ENCODE assay signal across 10 cellular contexts in genomic region chr1:79197421-79197820, GRCh38.
DNase-seq lines count a peak whose midpoint lies in the region; ATAC-seq and TF ChIP-seq lines count a peak whose summit lies in the region.
"Had no signal": no experiment of that assay in that cellular context is flagged by ENCODE, and none has a peak within 500 bp of the region (broad histone marks: within the 10 kb centered on the region; RNA-seq: fewer than 3 reads in every experiment).

No MANE protein-coding gene starts in this region.

- peaks cover 3% of the 10 kb centered on the region for H3K9me3 Mint-ChIP-seq in activated CD4-positive, alpha-beta memory T cell treated with anti-CD3 and anti-CD28 coated beads for 36 hours
- H3K9me3 Mint-ChIP-seq: stimulated activated memory B cell treated with anti-CD40 and anti-IgM and Interleukin-4, amounts not matched to agents 10 μg/mL and 1 μg/mL and 100 μg/mL, for 72 hours had no signal

- no peak for ATAC-seq in HG03342 (IDR thresholded peaks at IDR 0.05; ENCODE audit: unreplicated experiment)
- ATAC-seq in HG02642 (IDR thresholded peaks at IDR 0.05; ENCODE audit: poor library complexity, unreplicated experiment) = no peak
- ATAC-seq: stimulated activated memory B cell treated with anti-CD40 and anti-IgM and Interleukin-4, amounts not matched to agents 10 μg/mL and 1 μg/mL and 100 μg/mL, for 72 hours had no signal

- POLR2A ChIA-PET in activated CD4-positive, alpha-beta memory T cell treated with anti-CD3 and anti-CD28 coated beads for 36 hours (lab: Charles Lee) = no interaction called here

- H3K4me3 ChIP-seq in OCI-LY3 (ENCODE audit: low read length) = no peak overlapping the region
- H3K4me3 ChIP-seq in fibroblast of lung (replicated peaks in 1 of 4; ENCODE audit: control extremely low read depth in 1 of 4, insufficient read depth in 1 of 4, low read depth in 3 of 4, low read length in 4 of 4) = no peak overlapping the region

- H3K9ac ChIP-seq in OCI-LY3 (ENCODE audit: low read length) (no peak overlapping the region), fibroblast of lung (ENCODE audit: insufficient read depth, low read length) (no peak overlapping the region)

- CTCF ChIA-PET in activated CD4-positive, alpha-beta memory T cell treated with anti-CD3 and anti-CD28 coated beads for 36 hours (lab: Charles Lee) = interaction anchor here (0.7 kb wide), 1 partner anchor 151 kb away, joined by 3 read pairs; no protein-coding TSS in a partner anchor

- H3K36me3 Mint-ChIP-seq in activated CD4-positive, alpha-beta memory T cell treated with anti-CD3 and anti-CD28 coated beads for 36 hours = no peaks in the 10 kb centered on the region
- H3K36me3 Mint-ChIP-seq: stimulated activated memory B cell treated with anti-CD40 and anti-IgM and Interleukin-4, amounts not matched to agents 10 μg/mL and 1 μg/mL and 100 μg/mL, for 72 hours had no signal

- H3K4me3 Mint-ChIP-seq in activated CD4-positive, alpha-beta memory T cell treated with anti-CD3 and anti-CD28 coated beads for 36 hours = no peak overlapping the region
- H3K4me3 Mint-ChIP-seq: B cell; stimulated activated memory B cell treated with anti-CD40 and anti-IgM and Interleukin-4, amounts not matched to agents 10 μg/mL and 1 μg/mL and 100 μg/mL, for 72 hours had no signal

- H2AFZ ChIP-seq in OCI-LY3 (ENCODE audit: low read depth, low read length) (peak overlapping the region; percentile 72; the same call in 1 of the 2 replicates), fibroblast of lung (ENCODE audit: low read length) (no peak overlapping the region)

- no peak overlapping the region for H3K27ac Mint-ChIP-seq in activated CD4-positive, alpha-beta memory T cell treated with anti-CD3 and anti-CD28 coated beads for 36 hours
- H3K27ac Mint-ChIP-seq: B cell; stimulated activated memory B cell treated with anti-CD40 and anti-IgM and Interleukin-4, amounts not matched to agents 10 μg/mL and 1 μg/mL and 100 μg/mL, for 72 hours had no signal

- H3K27me3 Mint-ChIP-seq in activated CD4-positive, alpha-beta memory T cell treated with anti-CD3 and anti-CD28 coated beads for 36 hours = no peaks in the 10 kb centered on the region
- H3K27me3 Mint-ChIP-seq: B cell; stimulated activated memory B cell treated with anti-CD40 and anti-IgM and Interleukin-4, amounts not matched to agents 10 μg/mL and 1 μg/mL and 100 μg/mL, for 72 hours had no signal

- intact Hi-C loops in activated CD4-positive, alpha-beta memory T cell treated with anti-CD3 and anti-CD28 coated beads for 36 hours (cut with micrococcal nuclease) = no loop called here

- H3K27ac ChIP-seq in OCI-LY3 (ENCODE audit: low read length) = peak overlapping the region; percentile 38
- H3K27ac ChIP-seq in fibroblast of lung (ENCODE audit: insufficient read depth, low read length) = no peak overlapping the region

- H3K36me3 ChIP-seq in OCI-LY3 (replicated peaks; ENCODE audit: low read depth, low read length) = no peaks in the 10 kb centered on the region
- H3K36me3 ChIP-seq in fibroblast of lung (ENCODE audit: control insufficient read depth, insufficient read depth, low read length) = no peaks in the 10 kb centered on the region

- TF ChIP-seq CTCF in OCI-LY3 (IDR thresholded peaks at IDR 0.05; ENCODE audit: low read depth, low read length) (peak; percentile 65), fibroblast of lung (conservative IDR thresholded peaks at IDR 0.05 in 1 of 2, IDR thresholded peaks at IDR 0.05 in 1 of 2; ENCODE audit: low read depth in 1 of 2, low read length in 2 of 2) (peak; percentile 22 to 29)

- H3K9me3 ChIP-seq in OCI-LY3 (ENCODE audit: insufficient read depth, low read length) = no peaks in the 10 kb centered on the region
- H3K9me3 ChIP-seq in fibroblast of lung (ENCODE audit: control insufficient read depth, insufficient read depth, low read depth, low read length) = no peaks in the 10 kb centered on the region

- H3K4me2 ChIP-seq in OCI-LY3 (ENCODE audit: low read length) (peak overlapping the region; percentile 21; the same call in 1 of the 2 replicates), fibroblast of lung (ENCODE audit: extremely low read depth, insufficient read depth, low read length) (no peak overlapping the region)

- H3K4me1 ChIP-seq in OCI-LY3 (ENCODE audit: low read length) = peaks cover 53% of the 10 kb centered on the region
- H3K4me1 ChIP-seq in fibroblast of lung (ENCODE audit: control insufficient read depth, extremely low read depth, insufficient read depth, low read length) = peaks cover 5% of the 10 kb centered on the region

- H3K79me2 ChIP-seq in OCI-LY3 (ENCODE audit: low read length) = no peaks in the 10 kb centered on the region
- no peaks in the 10 kb centered on the region for H3K79me2 ChIP-seq in fibroblast of lung (ENCODE audit: control insufficient read depth, insufficient read depth, low read length)

- H3K4me1 Mint-ChIP-seq in activated CD4-positive, alpha-beta memory T cell treated with anti-CD3 and anti-CD28 coated beads for 36 hours (ENCODE audit: low read depth) = peaks cover 2% of the 10 kb centered on the region
- H3K4me1 Mint-ChIP-seq: B cell; stimulated activated memory B cell treated with anti-CD40 and anti-IgM and Interleukin-4, amounts not matched to agents 10 μg/mL and 1 μg/mL and 100 μg/mL, for 72 hours had no signal

- H3K27me3 ChIP-seq in OCI-LY3 (ENCODE audit: low read depth, low read length) = no peaks in the 10 kb centered on the region
- no peaks in the 10 kb centered on the region for H3K27me3 ChIP-seq in fibroblast of lung (ENCODE audit: control insufficient read depth, insufficient read depth, low read length)

- DNase-seq in SIG-M5 treated with dmso at 0.1 percent for 504 hours (lab: John Stamatoyannopoulos, UW; ENCODE audit: unreplicated experiment) = peak; percentile 1
- DNase-seq in SIG-M5 (lab: John Stamatoyannopoulos, UW) = no peak
- peak; percentile 12 to 52 for DNase-seq in fibroblast of lung (ENCODE audit: low read depth in 2 of 2)
- peak; percentile 40 for DNase-seq in smooth muscle cell of the brain vasculature (ENCODE audit: low read depth, low spot score)
- DNase-seq in activated CD4-positive, alpha-beta memory T cell treated with anti-CD3 and anti-CD28 coated beads for 36 hours = no peak

- H4K20me1 ChIP-seq in OCI-LY3 (ENCODE audit: insufficient read depth, low read length) = no peaks in the 10 kb centered on the region
- no peaks in the 10 kb centered on the region for H4K20me1 ChIP-seq in fibroblast of lung (ENCODE audit: control insufficient read depth, extremely low read depth, insufficient read depth, low read length)

Comparison
In these comparisons a context has a peak if more than half of its experiments do, and no peak if none do; other contexts are left out.
1. DNase-seq: peak in SIG-M5 treated with dmso at 0.1 percent for 504 hours (single experiment), fibroblast of lung (2 of 2) and smooth muscle cell of the brain vasculature (single experiment); none in SIG-M5 (single experiment) and activated CD4-positive, alpha-beta memory T cell treated with anti-CD3 and anti-CD28 coated beads for 36 hours (single experiment).